8 cellular contexts compared by ENCODE assay signal in the genomic region with DNA sequence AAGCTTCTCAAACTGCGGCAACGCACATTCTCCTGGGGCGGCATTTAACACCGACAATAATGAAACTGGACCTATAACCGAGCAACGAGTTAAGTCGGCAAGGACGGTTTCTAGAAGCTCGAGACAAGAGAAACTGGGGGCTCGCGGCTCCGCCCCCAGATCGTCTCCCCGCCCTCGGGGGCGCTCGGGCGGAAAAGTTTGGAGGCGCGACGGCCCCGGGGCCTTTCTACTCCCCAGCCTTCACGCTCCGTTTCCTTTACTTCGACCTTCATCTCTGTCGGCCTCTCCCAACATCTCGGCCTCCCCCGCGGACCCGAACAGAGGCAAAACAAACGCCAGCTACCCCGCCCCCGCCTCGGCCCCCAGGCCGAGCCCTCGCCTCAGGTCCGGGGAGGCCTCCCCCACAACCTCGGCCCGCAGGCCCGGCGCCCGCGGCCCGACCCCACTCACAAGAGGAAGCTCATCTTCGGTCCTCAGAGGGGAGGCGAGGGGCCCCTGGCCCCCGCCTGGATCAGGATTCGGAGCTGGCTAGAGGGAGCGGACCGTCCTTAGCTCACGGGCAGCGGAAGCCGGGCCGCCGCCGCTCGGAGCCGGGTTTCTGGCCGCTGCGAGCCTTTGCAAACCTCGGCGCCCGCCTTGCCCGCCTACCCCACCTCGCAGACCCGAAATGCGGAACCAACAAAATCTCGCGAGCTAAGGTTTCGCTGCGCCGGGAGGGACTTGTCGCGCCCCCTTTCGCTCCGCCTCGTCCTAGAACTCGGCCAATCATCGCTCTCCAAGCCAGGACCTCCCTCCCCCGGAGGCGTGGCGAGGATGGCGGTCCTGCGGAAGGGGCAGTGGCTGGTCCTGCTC. TPM values are rescaled to one million over a fixed set of nuclear protein-coding genes. Genes with fewer than 3 reads are reported as not detected.
A peak's percentile ranks its signal among the peaks of the same experiment; 100 is the strongest.
DNase-seq lines count a peak whose midpoint lies in the region; ATAC-seq and TF ChIP-seq lines count a peak whose summit lies in the region.

A gene (minus strand): TSS at position 669 of the 852 bp plus-strand sequence. CDS start 205 bp downstream, at position 464.

- no peaks in the 10 kb centered on the region for H3K9me3 ChIP-seq in colonic mucosa

- peaks cover 6% of the 10 kb centered on the region for H3K4me1 ChIP-seq in colonic mucosa

- H3K27ac ChIP-seq in colonic mucosa, result peak within 1 kb of the TSS; percentile 89
- H3K27ac ChIP-seq in layer of hippocampus (ENCODE audit: low read depth, low read length), result peak within 1 kb of the TSS; percentile 77

- POLR2A ChIA-PET in BJ (lab: Charles Lee), result interaction anchor here (0.9 kb wide), 1 partner anchor 10 kb away, joined by 4 read pairs; no protein-coding TSS in a partner anchor

- intact Hi-C loops in activated CD4-positive, alpha-beta T cell treated with anti-CD3 and anti-CD28 coated beads, Interleukin-2, amount 10 ng/mL, durations not matched to agents 24 days and 14 days (cut with micrococcal nuclease), result loop anchor here (1.0 to 5.0 kb wide), 4 partner anchors 10 to 214 kb away; a partner anchor contains a TSS
- intact Hi-C loops in colonic mucosa (cut with DNase I), result no loop called here

- H3K27me3 ChIP-seq in BJ (ENCODE audit: control insufficient read depth, insufficient read depth, low read length) (no peaks in the 10 kb centered on the region), colonic mucosa (no peaks in the 10 kb centered on the region), layer of hippocampus (ENCODE audit: control insufficient read depth, insufficient read depth, low read length) (no peaks in the 10 kb centered on the region)

- peak within 1 kb of the TSS; percentile 77 to 93 for H3K9ac ChIP-seq in colonic mucosa (ENCODE audit: low read depth in 2 of 2, low read length in 2 of 2)

- peaks cover 22% of the 10 kb centered on the region for H3K36me3 Mint-ChIP-seq in activated CD4-positive, alpha-beta T cell treated with anti-CD3 and anti-CD28 coated beads, Interleukin-2, amount 10 ng/mL, durations not matched to agents 24 days and 14 days (ENCODE audit: low read depth)

- CTCF ChIA-PET in BJ (lab: Yijun Ruan, JAX), result interaction anchor here (0.7 to 1.6 kb wide), 8 partner anchors 10 to 925 kb away, joined by 3 to 10 read pairs (median 5); a partner anchor contains a TSS

- H3K4me3 Mint-ChIP-seq in activated CD4-positive, alpha-beta T cell treated with anti-CD3 and anti-CD28 coated beads, Interleukin-2, amount 10 ng/mL, durations not matched to agents 24 days and 14 days, result peak within 1 kb of the TSS; percentile 84

- H3K36me3 ChIP-seq in BJ (ENCODE audit: control insufficient read depth, insufficient read depth, low read length), result no peaks in the 10 kb centered on the region; the same call in 1 of the 2 replicates
- no peaks in the 10 kb centered on the region for H3K36me3 ChIP-seq in colonic mucosa

- DNase-seq in BJ (ENCODE audit: low read depth), result peak; percentile 93
- peak; percentile 96 for DNase-seq in NCI-H526 treated with DMSO at 0.1 percent for 48 hours (lab: John Stamatoyannopoulos, UW)
- peak; percentile 100 for DNase-seq in activated CD4-positive, alpha-beta T cell treated with anti-CD3 and anti-CD28 coated beads, Interleukin-2, amount 10 ng/mL, durations not matched to agents 24 days and 14 days
- DNase-seq in colonic mucosa, result peak; percentile 99
- peak; percentile 95 to 96 for DNase-seq in stimulated activated CD4-positive, alpha-beta T cell treated with anti-CD3 and anti-CD28 coated beads, Interleukin-1b, Interleukin-23, amount 100 ng/mL, for 4 hours (ENCODE audit: low read depth in 2 of 2)

- peaks cover 43% of the 10 kb centered on the region for H3K4me1 Mint-ChIP-seq in activated CD4-positive, alpha-beta T cell treated with anti-CD3 and anti-CD28 coated beads, Interleukin-2, amount 10 ng/mL, durations not matched to agents 24 days and 14 days

- peak within 1 kb of the TSS; percentile 90 for H3K27ac Mint-ChIP-seq in activated CD4-positive, alpha-beta T cell treated with anti-CD3 and anti-CD28 coated beads, Interleukin-2, amount 10 ng/mL, durations not matched to agents 24 days and 14 days

- no peaks in the 10 kb centered on the region for H3K27me3 Mint-ChIP-seq in activated CD4-positive, alpha-beta T cell treated with anti-CD3 and anti-CD28 coated beads, Interleukin-2, amount 10 ng/mL, durations not matched to agents 24 days and 14 days

- H3K4me3 ChIP-seq in BJ (ENCODE audit: low read depth, low read length), result peak within 1 kb of the TSS; percentile 70
- H3K4me3 ChIP-seq in colonic mucosa, result peak within 1 kb of the TSS; percentile 69

- TF ChIP-seq CTCF in BJ (IDR thresholded peaks at IDR 0.05; ENCODE audit: insufficient read depth, low read depth, low read length) (no peak), colonic mucosa (IDR thresholded peaks at IDR 0.05) (no peak)

- H3K9me3 Mint-ChIP-seq in activated CD4-positive, alpha-beta T cell treated with anti-CD3 and anti-CD28 coated beads, Interleukin-2, amount 10 ng/mL, durations not matched to agents 24 days and 14 days, result no peaks in the 10 kb centered on the region

- peak; percentile 82 for ATAC-seq in GM19324 (IDR thresholded peaks at IDR 0.05; ENCODE audit: low FRiP score, unreplicated experiment)
- ATAC-seq in HG03469 (IDR thresholded peaks at IDR 0.05; ENCODE audit: unreplicated experiment), result peak; percentile 55

RNA-seq across cellular contexts. Expression of the gene that starts here (rescaled TPM):
- polyA plus RNA-seq in BJ (2011; rRNA removed), result 19.1 and 42.8 TPM in 2 replicates
- polyA minus RNA-seq in BJ (2011; rRNA and poly(A)+ RNA removed), result 23.2 and 28.7 TPM in 2 replicates
- total RNA-seq in activated CD4-positive, alpha-beta T cell treated with anti-CD3 and anti-CD28 coated beads, Interleukin-2, amount 10 ng/mL, durations not matched to agents 24 days and 14 days, result 203 and 204 TPM in 2 replicates
- total RNA-seq in colonic mucosa, result 100 to 1,000 TPM; 124 to 160 TPM

Comparison
In these comparisons a context has a peak if more than half of its experiments do, and no peak if none do; other contexts are left out.
1. Peak in every context shown above with its lines: DNase-seq, ATAC-seq, H3K4me3 ChIP-seq and H3K27ac ChIP-seq.